In the genomic region with DNA sequence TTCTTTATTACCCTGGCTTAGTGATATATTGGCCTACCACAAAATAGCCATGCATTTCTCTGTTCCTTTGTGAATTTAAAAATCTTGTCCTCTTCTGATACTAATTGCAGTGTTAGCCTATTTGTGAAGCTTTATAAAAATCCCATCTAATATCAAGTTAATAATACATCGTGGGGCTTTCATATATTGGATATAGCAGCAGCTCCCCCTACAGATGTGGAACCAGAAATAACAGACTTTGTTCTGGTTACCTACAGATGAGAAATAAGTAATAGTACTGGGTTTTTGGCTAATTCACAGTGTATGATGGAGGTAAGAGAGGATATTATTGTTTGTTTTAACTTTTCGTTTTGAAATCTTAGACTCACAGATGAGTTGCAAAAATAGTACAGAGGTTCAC, we compare ENCODE assay signal across 12 cellular contexts.
DNase-seq lines count a peak whose midpoint lies in the region; ATAC-seq and TF ChIP-seq lines count a peak whose summit lies in the region.
"Had no signal": no experiment of that assay in that cellular context is flagged by ENCODE, and none has a peak within 500 bp of the region (broad histone marks: within the 10 kb centered on the region; RNA-seq: fewer than 3 reads in every experiment).

No MANE protein-coding gene starts in this region.

- no peaks in the 10 kb centered on the region for H3K4me1 ChIP-seq in KMS-11 (ENCODE audit: low read depth, poor library complexity, severe bottlenecking)

- H3K4me2 ChIP-seq in KMS-11 = no peak overlapping the region

- no peak overlapping the region for H3K4me3 Mint-ChIP-seq in WTC11
- no peak overlapping the region for H3K4me3 Mint-ChIP-seq in stimulated activated naive CD8-positive, alpha-beta T cell treated with anti-CD3 and anti-CD28 coated beads, Interleukin-15, amount 100 ng/mL, for 72 hours
- H3K4me3 Mint-ChIP-seq: activated CD8-positive, alpha-beta memory T cell treated with anti-CD3 and anti-CD28 coated beads, Interleukin-2, amount 10 ng/mL, durations not matched to agents 7 days and 5 days; activated naive CD8-positive, alpha-beta T cell treated with anti-CD3 and anti-CD28 coated beads for 36 hours; mesothelial cell of epicardium had no signal

- TF ChIP-seq CTCF in KMS-11 (conservative IDR thresholded peaks at IDR 0.05; ENCODE audit: low read depth, low read length) (peak; percentile 41; the same call in 1 of the 2 replicates), WTC11 (IDR thresholded peaks at IDR 0.05) (no peak)

- no peak overlapping the region for H3K9ac ChIP-seq in KMS-11

- DNase-seq in D341Med (ENCODE audit: low spot score) (peak; percentile 27), WTC11 (ENCODE audit: low spot score) (no peak), iris pigment epithelial cell (ENCODE audit: low read depth) (peak; percentile 30), GM19238 (ENCODE audit: insufficient read length, low spot score) (no peak)
- DNase-seq in stimulated activated naive CD8-positive, alpha-beta T cell treated with anti-CD3 and anti-CD28 coated beads, Interleukin-15, amount 100 ng/mL, for 72 hours = no peak
- DNase-seq: activated CD8-positive, alpha-beta memory T cell treated with anti-CD3 and anti-CD28 coated beads, Interleukin-2, amount 10 ng/mL, durations not matched to agents 7 days and 5 days; activated naive CD8-positive, alpha-beta T cell treated with anti-CD3 and anti-CD28 coated beads for 36 hours; hypothalamus had no signal

- H3K27ac ChIP-seq in KMS-11 = no peak overlapping the region

- H3K27me3 ChIP-seq in KMS-11 (ENCODE audit: insufficient read depth, low read depth) = no peaks in the 10 kb centered on the region

- ATAC-seq in WTC11 (0 out of 2 replicates have a peak, but pooled peaks have one; percentile 28), HG03095 (IDR thresholded peaks at IDR 0.05; ENCODE audit: unreplicated experiment) (no peak), GM21528 (IDR thresholded peaks at IDR 0.05; ENCODE audit: low FRiP score, unreplicated experiment) (no peak)
- no peak for ATAC-seq in stimulated activated naive CD8-positive, alpha-beta T cell treated with anti-CD3 and anti-CD28 coated beads, Interleukin-15, amount 100 ng/mL, for 72 hours
- ATAC-seq: activated CD8-positive, alpha-beta memory T cell treated with anti-CD3 and anti-CD28 coated beads, Interleukin-2, amount 10 ng/mL, durations not matched to agents 7 days and 5 days had no signal

- H3K79me2 ChIP-seq in KMS-11 (ENCODE audit: insufficient read depth, low read depth) = no peaks in the 10 kb centered on the region

- H3K36me3 Mint-ChIP-seq in WTC11 = no peaks in the 10 kb centered on the region
- H3K36me3 Mint-ChIP-seq: activated CD8-positive, alpha-beta memory T cell treated with anti-CD3 and anti-CD28 coated beads, Interleukin-2, amount 10 ng/mL, durations not matched to agents 7 days and 5 days; activated naive CD8-positive, alpha-beta T cell treated with anti-CD3 and anti-CD28 coated beads for 36 hours; mesothelial cell of epicardium had no signal

- CTCF ChIA-PET in WTC11 (lab: Charles Lee) = interaction anchor here (0.6 to 1.2 kb wide), 2 partner anchors 138 to 502 kb away, joined by 3 read pairs; no protein-coding TSS in a partner anchor

- no peak overlapping the region for H3K4me3 ChIP-seq in KMS-11 (IDR thresholded peaks at IDR 0.05; ENCODE audit: insufficient read depth, low read depth, low read length)

- H3K36me3 ChIP-seq in KMS-11 (ENCODE audit: insufficient read depth) = no peaks in the 10 kb centered on the region

- no peak overlapping the region for H2AFZ ChIP-seq in KMS-11 (ENCODE audit: low read depth)

- POLR2A ChIA-PET in WTC11 (lab: Charles Lee) = no interaction called here

- H3K27ac Mint-ChIP-seq in WTC11 = no peak overlapping the region
- H3K27ac Mint-ChIP-seq in stimulated activated naive CD8-positive, alpha-beta T cell treated with anti-CD3 and anti-CD28 coated beads, Interleukin-15, amount 100 ng/mL, for 72 hours = no peak overlapping the region
- H3K27ac Mint-ChIP-seq: activated CD8-positive, alpha-beta memory T cell treated with anti-CD3 and anti-CD28 coated beads, Interleukin-2, amount 10 ng/mL, durations not matched to agents 7 days and 5 days; activated naive CD8-positive, alpha-beta T cell treated with anti-CD3 and anti-CD28 coated beads for 36 hours; mesothelial cell of epicardium had no signal

- H3K27me3 Mint-ChIP-seq in WTC11 (ENCODE audit: low read depth) = peaks cover 36% of the 10 kb centered on the region
- H3K27me3 Mint-ChIP-seq in stimulated activated naive CD8-positive, alpha-beta T cell treated with anti-CD3 and anti-CD28 coated beads, Interleukin-15, amount 100 ng/mL, for 72 hours = no peaks in the 10 kb centered on the region
- H3K27me3 Mint-ChIP-seq: activated CD8-positive, alpha-beta memory T cell treated with anti-CD3 and anti-CD28 coated beads, Interleukin-2, amount 10 ng/mL, durations not matched to agents 7 days and 5 days; activated naive CD8-positive, alpha-beta T cell treated with anti-CD3 and anti-CD28 coated beads for 36 hours had no signal

- H4K20me1 ChIP-seq in KMS-11 (ENCODE audit: insufficient read depth) = no peaks in the 10 kb centered on the region

- peaks cover 16% of the 10 kb centered on the region for H3K4me1 Mint-ChIP-seq in WTC11
- H3K4me1 Mint-ChIP-seq in stimulated activated naive CD8-positive, alpha-beta T cell treated with anti-CD3 and anti-CD28 coated beads, Interleukin-15, amount 100 ng/mL, for 72 hours = no peaks in the 10 kb centered on the region
- H3K4me1 Mint-ChIP-seq: activated CD8-positive, alpha-beta memory T cell treated with anti-CD3 and anti-CD28 coated beads, Interleukin-2, amount 10 ng/mL, durations not matched to agents 7 days and 5 days; activated naive CD8-positive, alpha-beta T cell treated with anti-CD3 and anti-CD28 coated beads for 36 hours; mesothelial cell of epicardium had no signal

- H3K9me3 Mint-ChIP-seq in WTC11 = no peaks in the 10 kb centered on the region
- peaks cover 15 to 18% of the 10 kb centered on the region in 2 donors for H3K9me3 Mint-ChIP-seq in stimulated activated naive CD8-positive, alpha-beta T cell treated with anti-CD3 and anti-CD28 coated beads, Interleukin-15, amount 100 ng/mL, for 72 hours

TF ChIP-seq in WTC11, 78 proteins besides CTCF, POLR2A, EP300 and RAD21:
- TF ChIP-seq NFATC4 (CRISPR knock-in tag; IDR thresholded peaks at IDR 0.05) = no peak

Comparison
In these comparisons a context has a peak if more than half of its experiments do, and no peak if none do; other contexts are left out.
1. DNase-seq: peak in D341Med (single experiment) and iris pigment epithelial cell (single experiment); none in WTC11 (single experiment), GM19238 (single experiment) and stimulated activated naive CD8-positive, alpha-beta T cell treated with anti-CD3 and anti-CD28 coated beads, Interleukin-15, amount 100 ng/mL, for 72 hours (0 of 2).